8 cellular contexts compared by ENCODE assay signal in genomic region chr14:52315355-52315718, GRCh38. TPM values are rescaled to one million over a fixed set of nuclear protein-coding genes. Genes with fewer than 3 reads are reported as not detected.
DNase-seq lines count a peak whose midpoint lies in the region; ATAC-seq and TF ChIP-seq lines count a peak whose summit lies in the region.

No MANE protein-coding gene starts in this region.

- no peak for TF ChIP-seq POLR2A in GM18505 (IDR thresholded peaks at IDR 0.05; ENCODE audit: borderline replicate concordance, extremely low read depth, insufficient read depth, insufficient read length)

- peaks cover 17% of the 10 kb centered on the region for H3K4me1 Mint-ChIP-seq in MCF 10A (ENCODE audit: insufficient read depth, unreplicated experiment)

- CTCF ChIA-PET in MCF 10A (lab: Yijun Ruan, JAX): no interaction called here

- no peaks in the 10 kb centered on the region for H3K27me3 ChIP-seq in mononuclear cell (ENCODE audit: insufficient read depth, low read length)

- no TSS peak for BruUV-seq in MCF 10A (replicated peaks; lab: Mats Ljungman, UMichigan)

- H3K9me3 ChIP-seq in mononuclear cell (ENCODE audit: low read depth, low read length): no peaks in the 10 kb centered on the region

- intact Hi-C loops in MCF 10A (cut with micrococcal nuclease): no loop called here

- H3K4me3 Mint-ChIP-seq in MCF 10A (ENCODE audit: unreplicated experiment): peak overlapping the region; percentile 73

- peaks cover 77% of the 10 kb centered on the region for H3K4me1 ChIP-seq in mononuclear cell (ENCODE audit: insufficient read depth, low read length)

- H3K27me3 Mint-ChIP-seq in MCF 10A (ENCODE audit: insufficient read depth, unreplicated experiment): peaks cover 12% of the 10 kb centered on the region

- H3K27ac Mint-ChIP-seq in MCF 10A (ENCODE audit: low read depth, unreplicated experiment): peak overlapping the region; percentile 21

- TF ChIP-seq CTCF in MCF 10A (IDR thresholded peaks at IDR 0.05; ENCODE audit: unreplicated experiment): no peak

- H3K36me3 Mint-ChIP-seq in MCF 10A (ENCODE audit: insufficient read depth, unreplicated experiment): no peaks in the 10 kb centered on the region

- no peaks in the 10 kb centered on the region for H3K9me3 Mint-ChIP-seq in MCF 10A (ENCODE audit: unreplicated experiment)

- POLR2A ChIA-PET in MCF 10A (lab: Yijun Ruan, JAX): no interaction called here

- peak; percentile 8 for DNase-seq in stimulated activated CD8-positive, alpha-beta memory T cell treated with anti-CD3 and anti-CD28 coated beads, Interleukin-12 subunit alpha, Interleukin-12 subunit beta, amount 100 ng/mL, for 1 hour (ENCODE audit: low read depth)
- DNase-seq in stimulated activated CD8-positive, alpha-beta memory T cell treated with anti-CD3 and anti-CD28 coated beads, Interleukin-4, amount 100 ng/mL, for 48 hours: no peak
- no peak for DNase-seq in MCF 10A (ENCODE audit: unreplicated experiment)

- ATAC-seq in GM19467 (IDR thresholded peaks at IDR 0.05; ENCODE audit: unreplicated experiment) (no peak), GM18517 (IDR thresholded peaks at IDR 0.05; ENCODE audit: unreplicated experiment) (no peak), HG03521 (IDR thresholded peaks at IDR 0.05; ENCODE audit: unreplicated experiment) (no peak), GM18505 (IDR thresholded peaks at IDR 0.05; ENCODE audit: unreplicated experiment) (no peak)

- peak overlapping the region; percentile 79 for H3K4me3 ChIP-seq in mononuclear cell (ENCODE audit: low read length)

RNA-seq across cellular contexts. Expression of gene PTGER2, which starts 1.2 kb away (rescaled TPM):
- total RNA-seq in MCF 10A (2022): 0.12 TPM in 2 replicates
- 46.7 TPM for total RNA-seq in mononuclear cell

RNA-seq across cellular contexts. Expression of gene PTGDR, which starts 47.8 kb away (rescaled TPM):
- not detected in 2 replicates for total RNA-seq in MCF 10A (2022)
- total RNA-seq in mononuclear cell: 3.8 TPM

Comparison
In these comparisons a context has a peak if more than half of its experiments do, and no peak if none do; other contexts are left out.
1. RNA of gene PTGER2, which starts 1.2 kb away (total RNA-seq): 46.7 TPM in mononuclear cell (single experiment); 0.12 TPM in MCF 10A; every median in the first group is over 10 times any median in the second.